In genomic region chr10:121352456-121352855, GRCh38 we compare ENCODE assay signal across 17 cellular contexts.
DNase-seq lines count a peak whose midpoint lies in the region; ATAC-seq, FAIRE-seq and TF ChIP-seq lines count a peak whose summit lies in the region.
"Had no signal": no experiment of that assay in that cellular context is flagged by ENCODE, and none has a peak within 500 bp of the region (broad histone marks: within the 10 kb centered on the region; RNA-seq: fewer than 3 reads in every experiment).

No MANE protein-coding gene starts in this region.

- no peak for TF ChIP-seq POLR2A in breast epithelium (IDR thresholded peaks at IDR 0.05)

- H3K36me3 ChIP-seq in mammary epithelial cell (ENCODE audit: insufficient read depth, low read length) (no peaks in the 10 kb centered on the region), breast epithelium (no peaks in the 10 kb centered on the region), keratinocyte (ENCODE audit: control insufficient read depth in 2 of 2, extremely low read depth in 1 of 2, insufficient read depth in 2 of 2, low read length in 2 of 2) (no peaks in the 10 kb centered on the region), rectal smooth muscle tissue (ENCODE audit: control insufficient read depth, insufficient read depth, low read length) (no peaks in the 10 kb centered on the region)

- 18% methylated on average over 3 of the region's 3 CpGs for WGBS in mammary epithelial cell (ENCODE audit: low coverage, missing lambda C conversion rate)

- in situ Hi-C loops in mammary epithelial cell (cut with MboI; ENCODE audit: low sequenced_read_pairs in 2 of 2): no loop called here

- CTCF ChIA-PET in mammary epithelial cell (lab: Charles Lee; ENCODE audit: low non-redundant PET): no interaction called here

- H3K27ac ChIP-seq in mammary epithelial cell (ENCODE audit: insufficient read depth, low read depth, low read length) (no peak overlapping the region), breast epithelium (no peak overlapping the region), keratinocyte (ENCODE audit: control insufficient read depth, insufficient read depth, low read length) (no peak overlapping the region), rectal smooth muscle tissue (ENCODE audit: low read depth, low read length) (peak overlapping the region; percentile 2)
- H3K27ac ChIP-seq: 22Rv1, A549, C4-2B, HL-60 had no signal

- H3K79me2 ChIP-seq in mammary epithelial cell (ENCODE audit: insufficient read depth, low read length) (no peaks in the 10 kb centered on the region), keratinocyte (ENCODE audit: control insufficient read depth, insufficient read depth, low read length) (no peaks in the 10 kb centered on the region)

- no peak for ATAC-seq in HG02763 (IDR thresholded peaks at IDR 0.05; ENCODE audit: unreplicated experiment)
- no peak for ATAC-seq in GM21576 (IDR thresholded peaks at IDR 0.05; ENCODE audit: unreplicated experiment)
- ATAC-seq: A549 had no signal

- H3K4me1 ChIP-seq in mammary epithelial cell (ENCODE audit: insufficient read depth, low read length) (no peaks in the 10 kb centered on the region), breast epithelium (no peaks in the 10 kb centered on the region), keratinocyte (ENCODE audit: control insufficient read depth, extremely low read depth, insufficient read depth, low read length) (no peaks in the 10 kb centered on the region), rectal smooth muscle tissue (ENCODE audit: control insufficient read depth, insufficient read depth, low read length) (peaks cover 4% of the 10 kb centered on the region)
- H3K4me1 ChIP-seq: A549 had no signal

- H3K4me2 ChIP-seq in mammary epithelial cell (ENCODE audit: insufficient read depth, low read depth, low read length) (peak overlapping the region; percentile 41), keratinocyte (ENCODE audit: control insufficient read depth, extremely low read depth, insufficient read depth, low read depth, low read length) (no peak overlapping the region)
- H3K4me2 ChIP-seq: A549 had no signal

- intact Hi-C loops in mammary epithelial cell (cut with micrococcal nuclease) (no loop called here), breast epithelium (cut with DNase I; ENCODE audit: low total_unique reads) (loop anchor here (5.0 kb wide), 1 partner anchor 160 kb away; no protein-coding TSS in a partner anchor)

- H3K9ac ChIP-seq in mammary epithelial cell (ENCODE audit: insufficient read depth, low read length): no peak overlapping the region
- no peak overlapping the region for H3K9ac ChIP-seq in keratinocyte (ENCODE audit: control insufficient read depth, extremely low read depth, insufficient read depth, low read length)
- no peak overlapping the region for H3K9ac ChIP-seq in rectal smooth muscle tissue (ENCODE audit: low read length)

- H3K9me1 ChIP-seq in keratinocyte (ENCODE audit: control insufficient read depth, extremely low read depth, insufficient read depth, low read length): no peaks in the 10 kb centered on the region

- H3K4me3 ChIP-seq in mammary epithelial cell (replicated peaks in 1 of 3; ENCODE audit: insufficient read depth in 1 of 3, low read depth in 2 of 3, low read length in 3 of 3): no peak overlapping the region
- H3K4me3 ChIP-seq in breast epithelium: no peak overlapping the region
- no peak overlapping the region for H3K4me3 ChIP-seq in keratinocyte (ENCODE audit: control insufficient read depth in 2 of 3, extremely low read depth in 1 of 3, insufficient read depth in 2 of 3, low read depth in 1 of 3, low read length in 3 of 3)
- no peak overlapping the region for H3K4me3 ChIP-seq in rectal smooth muscle tissue (ENCODE audit: low read length)
- H3K4me3 ChIP-seq: A549 had no signal

- peak; percentile 34 for FAIRE-seq in keratinocyte (lab: Jason Lieb, UNC)
- FAIRE-seq: A549 had no signal

- H2AFZ ChIP-seq in mammary epithelial cell (ENCODE audit: low read depth, low read length) (peak overlapping the region; percentile 83), keratinocyte (ENCODE audit: control insufficient read depth, low read length) (no peak overlapping the region)

- no TSS peak for BruUV-seq in mammary epithelial cell (replicated peaks; lab: Mats Ljungman, UMichigan)

- TF ChIP-seq CTCF in mammary epithelial cell (conservative IDR thresholded peaks at IDR 0.05 in 1 of 2, IDR thresholded peaks at IDR 0.05 in 1 of 2; ENCODE audit: extremely low read depth in 1 of 2, insufficient read depth in 1 of 2, low read depth in 1 of 2, low read length in 2 of 2) (no peak), breast epithelium (IDR thresholded peaks at IDR 0.05) (no peak), keratinocyte (optimal IDR thresholded peaks at IDR 0.05 in 1 of 3, IDR thresholded peaks at IDR 0.05 in 1 of 3, conservative IDR thresholded peaks at IDR 0.05 in 1 of 3; ENCODE audit: extremely low read depth in 1 of 3, insufficient read depth in 2 of 3, low read length in 3 of 3) (no peak)

- peak; percentile 25 for DNase-seq in mammary epithelial cell
- no peak for DNase-seq in breast epithelium (ENCODE audit: low spot score in 2 of 2)
- DNase-seq in keratinocyte (ENCODE audit: low read depth, low spot score): no peak
- DNase-seq in DMS 273 (lab: John Stamatoyannopoulos, UW; ENCODE audit: unreplicated experiment): no peak
- DNase-seq: AML-193; CD4-positive, alpha-beta memory T cell; DMS79 treated with DMSO at 0.1 percent for 48 hours; GF-D8; GOT3; H9 had no signal

- dilution Hi-C loops in mammary epithelial cell (cut with HindIII; ENCODE audit: low sequenced_read_pairs): no loop called here
- dilution Hi-C loops in keratinocyte (cut with MboI; ENCODE audit: extremely low pct_ligation_motif_present, low sequenced_read_pairs): no loop called here

- no peaks in the 10 kb centered on the region for H4K20me1 ChIP-seq in mammary epithelial cell (ENCODE audit: insufficient read depth, low read length)
- no peaks in the 10 kb centered on the region for H4K20me1 ChIP-seq in keratinocyte (ENCODE audit: control insufficient read depth, extremely low read depth, insufficient read depth, low read length)

- H3K27me3 ChIP-seq in mammary epithelial cell (ENCODE audit: insufficient read depth, low read length) (no peaks in the 10 kb centered on the region), breast epithelium (no peaks in the 10 kb centered on the region), keratinocyte (ENCODE audit: control insufficient read depth, extremely low read depth, insufficient read depth, low read length) (no peaks in the 10 kb centered on the region), rectal smooth muscle tissue (ENCODE audit: control insufficient read depth, insufficient read depth, low read length) (no peaks in the 10 kb centered on the region)

- H3K9me3 ChIP-seq in mammary epithelial cell (replicated peaks; ENCODE audit: insufficient read depth, low read length) (no peaks in the 10 kb centered on the region), breast epithelium (no peaks in the 10 kb centered on the region), keratinocyte (ENCODE audit: control insufficient read depth, low read depth, low read length) (no peaks in the 10 kb centered on the region)
- H3K9me3 ChIP-seq: A549 had no signal
